Comparison of ENCODE assay signal across 1 cellular context in the genomic region with DNA sequence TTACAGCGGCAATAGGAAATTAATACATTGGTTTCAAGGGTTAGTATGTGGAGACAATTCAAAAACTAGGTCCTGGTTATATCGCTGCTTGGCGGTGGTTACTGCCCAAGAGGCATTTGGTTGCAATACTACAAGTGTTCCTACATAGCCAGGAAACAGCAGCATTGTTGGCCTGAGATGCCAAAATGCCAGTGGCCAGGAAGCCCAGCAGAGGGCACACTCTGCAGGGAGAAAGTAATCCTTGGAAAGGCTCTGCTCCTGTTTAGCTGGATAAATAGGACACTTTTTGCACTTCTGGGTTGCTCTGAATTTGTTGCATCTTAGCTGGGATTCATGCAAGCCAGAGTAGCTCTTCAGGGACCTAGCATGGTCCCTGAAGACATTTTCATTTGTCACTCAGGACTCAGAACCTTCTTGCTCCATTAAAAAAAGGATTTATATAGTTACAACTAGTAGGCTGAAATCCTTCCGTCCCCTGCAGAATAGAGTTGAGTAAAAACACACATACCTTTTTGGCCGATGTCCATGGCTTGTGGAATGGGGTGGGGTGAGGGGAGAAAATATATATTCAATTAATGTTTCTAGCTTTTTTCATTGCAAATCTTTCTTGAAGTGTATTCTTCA.
TF ChIP-seq lines count a peak whose summit lies in the region.

No MANE protein-coding gene starts in this region.

TF ChIP-seq in HEK293T, 16 proteins besides CTCF, POLR2A, EP300 and RAD21 (continued from another document):
- TF ChIP-seq, protein P1, sequence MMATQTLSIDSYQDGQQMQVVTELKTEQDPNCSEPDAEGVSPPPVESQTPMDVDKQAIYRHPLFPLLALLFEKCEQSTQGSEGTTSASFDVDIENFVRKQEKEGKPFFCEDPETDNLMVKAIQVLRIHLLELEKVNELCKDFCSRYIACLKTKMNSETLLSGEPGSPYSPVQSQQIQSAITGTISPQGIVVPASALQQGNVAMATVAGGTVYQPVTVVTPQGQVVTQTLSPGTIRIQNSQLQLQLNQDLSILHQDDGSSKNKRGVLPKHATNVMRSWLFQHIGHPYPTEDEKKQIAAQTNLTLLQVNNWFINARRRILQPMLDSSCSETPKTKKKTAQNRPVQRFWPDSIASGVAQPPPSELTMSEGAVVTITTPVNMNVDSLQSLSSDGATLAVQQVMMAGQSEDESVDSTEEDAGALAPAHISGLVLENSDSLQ (IDR thresholded peaks at IDR 0.05), result no peak
- TF ChIP-seq ELF4 (IDR thresholded peaks at IDR 0.05) (no peak), CTBP1 (IDR thresholded peaks at IDR 0.05; ENCODE audit: borderline replicate concordance) (no peak), FOXM1 (IDR thresholded peaks at IDR 0.05; ENCODE audit: borderline replicate concordance) (no peak), ZNF384 (IDR thresholded peaks at IDR 0.05) (no peak), ARNT (IDR thresholded peaks at IDR 0.05) (no peak), SP1 (IDR thresholded peaks at IDR 0.05) (no peak), TARDBP (IDR thresholded peaks at IDR 0.05) (no peak), FOXK2 (IDR thresholded peaks at IDR 0.05) (no peak), NFRKB (IDR thresholded peaks at IDR 0.05) (no peak), L3MBTL2 (conservative IDR thresholded peaks at IDR 0.05) (no peak), LEF1 (IDR thresholded peaks at IDR 0.05; ENCODE audit: borderline replicate concordance) (no peak)
